In genomic region chr3:129313983-129314756, GRCh38 we compare ENCODE assay signal across 9 cellular contexts. TPM values are rescaled to one million over a fixed set of nuclear protein-coding genes. Genes with fewer than 3 reads are reported as not detected.
DNase-seq lines count a peak whose midpoint lies in the region; ATAC-seq, FAIRE-seq and TF ChIP-seq lines count a peak whose summit lies in the region.
"Had no signal": no experiment of that assay in that cellular context is flagged by ENCODE, and none has a peak within 500 bp of the region (broad histone marks: within the 10 kb centered on the region; RNA-seq: fewer than 3 reads in every experiment).

No MANE protein-coding gene starts in this region.

- intact Hi-C loops in MCF 10A (cut with micrococcal nuclease) = loop anchor here (2.0 kb wide), 2 partner anchors 35 to 261 kb away; partner anchors contain the start of gene HMCES
- intact Hi-C loops in HepG2 (cut with micrococcal nuclease; ENCODE audit: unreplicated experiment) = no loop called here

- TF ChIP-seq EP300 in HepG2 (IDR thresholded peaks at IDR 0.05; ENCODE audit: low read depth in 2 of 2, low read length in 2 of 2) = no peak
- no peak for TF ChIP-seq EP300 in HepG2 (CRISPR knock-in tag; IDR thresholded peaks at IDR 0.05; ENCODE audit: borderline replicate concordance)

- TF ChIP-seq POLR2A in HepG2 (IDR thresholded peaks at IDR 0.05; ENCODE audit: insufficient read depth in 1 of 2, low read depth in 2 of 2, low read length in 2 of 2) = peak; percentile 50 to 92; a peak in 3 of 4 replicates

- in situ Hi-C loops in HepG2 (cut with HindIII; ENCODE audit: extremely low pct_ligation_motif_present, low pct_unique_long_range_greater_than_20kb) = no loop called here

- H3K4me1 ChIP-seq in Karpas-422 (ENCODE audit: low read length) = peaks cover 62% of the 10 kb centered on the region
- H3K4me1 ChIP-seq in HepG2 (ENCODE audit: insufficient read depth, low read length) = peaks cover 39% of the 10 kb centered on the region
- H3K4me1 ChIP-seq in thoracic aorta (ENCODE audit: control insufficient read depth in 1 of 2, low read depth in 2 of 2) = peaks cover 15 to 25% of the 10 kb centered on the region in 2 donors

- H3K9ac ChIP-seq in Karpas-422 (ENCODE audit: low read length) = peak overlapping the region; percentile 94
- peak overlapping the region; percentile 88 for H3K9ac ChIP-seq in HepG2 (ENCODE audit: insufficient read depth, low read depth, low read length)

- TF ChIP-seq RAD21 in HepG2 (CRISPR knock-in tag; IDR thresholded peaks at IDR 0.05) = no peak

- H3K27ac ChIP-seq in Karpas-422 (ENCODE audit: low read length) (peak overlapping the region; percentile 94), HepG2 (ENCODE audit: extremely low read length, insufficient read depth, low read length) (peak overlapping the region; percentile 53), thoracic aorta (peak overlapping the region; percentile 88 to 94)

- no peaks in the 10 kb centered on the region for H3K27me3 Mint-ChIP-seq in MCF 10A (ENCODE audit: insufficient read depth, unreplicated experiment)

- CTCF ChIA-PET in MCF 10A (lab: Yijun Ruan, JAX) = interaction anchor here (1.5 kb wide), 1 partner anchor 118 kb away, joined by 3 read pairs; no protein-coding TSS in a partner anchor
- CTCF ChIA-PET in HepG2 (lab: Yijun Ruan, JAX; ENCODE audit: low intra/inter-chr PET ratio, low total read pairs) = no interaction called here

- peaks cover 6% of the 10 kb centered on the region for H3K36me3 Mint-ChIP-seq in MCF 10A (ENCODE audit: insufficient read depth, unreplicated experiment)

- H3K4me1 Mint-ChIP-seq in MCF 10A (ENCODE audit: insufficient read depth, unreplicated experiment) = peaks cover 16% of the 10 kb centered on the region

- H3K9me2 ChIP-seq in Karpas-422 (replicated peaks; ENCODE audit: insufficient read depth, low read length) = no peaks in the 10 kb centered on the region

- POLR2A ChIA-PET in MCF 10A (lab: Yijun Ruan, JAX) = interaction anchor here (0.6 to 5.2 kb wide), 11 partner anchors 11 to 435 kb away, joined by 3 to 56 read pairs (median 11); partner anchors contain the start of genes ACAD9, COPG1, HMCES and IFT122
- POLR2A ChIA-PET in HepG2 (lab: Yijun Ruan, JAX) = interaction anchor here (1.2 to 2.6 kb wide), 7 partner anchors 10 to 130 kb away, joined by 3 to 29 read pairs (median 6); partner anchors contain the start of genes CNBP, HMCES, IFT122 and MBD4

- FAIRE-seq in HepG2 (lab: Jason Lieb, UNC) = peak; percentile 90
- FAIRE-seq: TTC549 had no signal

- peak overlapping the region; percentile 90 for H3K4me3 ChIP-seq in Karpas-422 (ENCODE audit: low read length)
- H3K4me3 ChIP-seq in HepG2 (replicated peaks in 1 of 3; ENCODE audit: insufficient read depth in 1 of 3, low read depth in 2 of 3, low read length in 3 of 3) = peak overlapping the region; percentile 92 to 98 (median 95)
- H3K4me3 ChIP-seq in thoracic aorta = peak overlapping the region; percentile 96

- peaks cover 40% of the 10 kb centered on the region for H3K79me2 ChIP-seq in Karpas-422 (ENCODE audit: low read length)
- H3K79me2 ChIP-seq in HepG2 (ENCODE audit: insufficient read depth, low read length) = peaks cover 5% of the 10 kb centered on the region

- peak overlapping the region; percentile 87 for H3K27ac Mint-ChIP-seq in MCF 10A (ENCODE audit: low read depth, unreplicated experiment)

- no peak overlapping the region for H2AFZ ChIP-seq in Karpas-422 (ENCODE audit: low read length)
- H2AFZ ChIP-seq in HepG2 (ENCODE audit: low read length) = no peak overlapping the region

- peaks cover 4% of the 10 kb centered on the region; the same call in 1 of the 2 replicates for H3K36me3 ChIP-seq in Karpas-422 (ENCODE audit: insufficient read depth, low read length)
- H3K36me3 ChIP-seq in HepG2 (replicated peaks in 1 of 2; ENCODE audit: control insufficient read depth in 1 of 2, insufficient read depth in 2 of 2, low read length in 2 of 2) = no peaks in the 10 kb centered on the region
- H3K36me3 ChIP-seq in thoracic aorta = no peaks in the 10 kb centered on the region

- H3K4me3 Mint-ChIP-seq in MCF 10A (ENCODE audit: unreplicated experiment) = peak overlapping the region; percentile 81

- H3K9me3 ChIP-seq in Karpas-422 (ENCODE audit: low read length) = no peaks in the 10 kb centered on the region
- H3K9me3 ChIP-seq in HepG2 (ENCODE audit: low read length) = no peaks in the 10 kb centered on the region
- H3K9me3 ChIP-seq in thoracic aorta = no peaks in the 10 kb centered on the region

- 1% methylated on average over 17 of the region's 17 CpGs for WGBS in HepG2 (ENCODE audit: low lambda C conversion rate)

- H3K9me3 Mint-ChIP-seq in MCF 10A (ENCODE audit: unreplicated experiment) = no peaks in the 10 kb centered on the region

- H4K20me1 ChIP-seq in Karpas-422 (ENCODE audit: insufficient read depth, low read depth, low read length) = no peaks in the 10 kb centered on the region
- H4K20me1 ChIP-seq in HepG2 (ENCODE audit: insufficient read depth, low read length) = peaks cover 8% of the 10 kb centered on the region; the same call in 1 of the 2 replicates

- TF ChIP-seq CTCF in MCF 10A (IDR thresholded peaks at IDR 0.05; ENCODE audit: unreplicated experiment) (no peak), HepG2 (CRISPR knock-in tag; IDR thresholded peaks at IDR 0.05) (no peak), thoracic aorta (IDR thresholded peaks at IDR 0.05) (no peak)

- BruUV-seq in MCF 10A (replicated peaks; lab: Mats Ljungman, UMichigan) (no TSS peak), HepG2 (replicated peaks; lab: Mats Ljungman, UMichigan) (no TSS peak)

- peak overlapping the region; percentile 94 for H3K4me2 ChIP-seq in Karpas-422 (ENCODE audit: low read depth, low read length, poor library complexity, severe bottlenecking)
- H3K4me2 ChIP-seq in HepG2 (ENCODE audit: low read depth, low read length) = peak overlapping the region; percentile 93

- no peaks in the 10 kb centered on the region for H3K27me3 ChIP-seq in Karpas-422 (ENCODE audit: low read length)
- no peaks in the 10 kb centered on the region; a peak in 1 of 5 replicates for H3K27me3 ChIP-seq in HepG2 (ENCODE audit: control insufficient read depth in 1 of 2, insufficient read depth in 2 of 2, low read length in 2 of 2)
- no peaks in the 10 kb centered on the region for H3K27me3 ChIP-seq in thoracic aorta (replicated peaks; ENCODE audit: insufficient read depth)

- ATAC-seq in HepG2 (peak; percentile 44), thoracic aorta (ENCODE audit: insufficient number of reproducible peaks, low FRiP score, low read depth) (no peak), GM18498 (IDR thresholded peaks at IDR 0.05; ENCODE audit: unreplicated experiment) (no peak), GM18909 (IDR thresholded peaks at IDR 0.05; ENCODE audit: poor library complexity, unreplicated experiment) (no peak), HG03045 (IDR thresholded peaks at IDR 0.05; ENCODE audit: unreplicated experiment) (no peak)

- DNase-seq in DMS114 treated with DMSO at 0.1 percent for 48 hours (lab: John Stamatoyannopoulos, UW; ENCODE audit: unreplicated experiment) (peak; percentile 16), Karpas-422 (peak; percentile 49), MCF 10A (ENCODE audit: unreplicated experiment) (peak; percentile 7), HepG2 (ENCODE audit: low spot score) (peak; percentile 85), thoracic aorta (ENCODE audit: low spot score) (no peak)

TF ChIP-seq in HepG2, 621 proteins besides CTCF, POLR2A, EP300 and RAD21 (continues in another document):
- TF ChIP-seq SALL2 (CRISPR knock-in tag; IDR thresholded peaks at IDR 0.05) = no peak
- TF ChIP-seq, protein P1, sequence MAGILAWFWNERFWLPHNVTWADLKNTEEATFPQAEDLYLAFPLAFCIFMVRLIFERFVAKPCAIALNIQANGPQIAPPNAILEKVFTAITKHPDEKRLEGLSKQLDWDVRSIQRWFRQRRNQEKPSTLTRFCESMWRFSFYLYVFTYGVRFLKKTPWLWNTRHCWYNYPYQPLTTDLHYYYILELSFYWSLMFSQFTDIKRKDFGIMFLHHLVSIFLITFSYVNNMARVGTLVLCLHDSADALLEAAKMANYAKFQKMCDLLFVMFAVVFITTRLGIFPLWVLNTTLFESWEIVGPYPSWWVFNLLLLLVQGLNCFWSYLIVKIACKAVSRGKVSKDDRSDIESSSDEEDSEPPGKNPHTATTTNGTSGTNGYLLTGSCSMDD (CRISPR knock-in tag; IDR thresholded peaks at IDR 0.05) = no peak
- TF ChIP-seq KLF11 (CRISPR knock-in tag; IDR thresholded peaks at IDR 0.05) = no peak
- TF ChIP-seq ZNF501 (CRISPR knock-in tag; IDR thresholded peaks at IDR 0.05) = no peak
- no peak for TF ChIP-seq MAFK (conservative IDR thresholded peaks at IDR 0.05 in 1 of 2, IDR thresholded peaks at IDR 0.05 in 1 of 2; ENCODE audit: low read length in 2 of 2)
- TF ChIP-seq MIER2 (CRISPR knock-in tag; IDR thresholded peaks at IDR 0.05) = no peak
- TF ChIP-seq MEIS1 (CRISPR knock-in tag; IDR thresholded peaks at IDR 0.05; ENCODE audit: borderline replicate concordance) = no peak
- no peak for TF ChIP-seq JARID2 (CRISPR knock-in tag; IDR thresholded peaks at IDR 0.05; ENCODE audit: insufficient replicate concordance)

RNA-seq across cellular contexts. Expression of gene HMCES, which starts 35.5 kb away (rescaled TPM):
- 169 and 275 TPM in 2 replicates for total RNA-seq in Karpas-422 (2014; rRNA removed; shearing (Covaris generic); ENCODE audit: low replicate concordance)
- total RNA-seq in MCF 10A (2022) (29.4 and 42.8 TPM in 2 replicates), HepG2 (2016; rRNA removed; fragmentation: Illumina TruSeq; extraction: Trizol) (37.5 and 52.4 TPM in 2 replicates), thoracic aorta (10 to 100 TPM; 12.0 to 23.9 TPM)
- 5.9 and 6.0 TPM in 2 replicates for total RNA-seq in HepG2 (2016; cell fraction: cytosol; rRNA removed; fragmentation: Illumina TruSeq; extraction: Trizol; ENCODE audit: low read depth)
- total RNA-seq in HepG2 (2016; cell fraction: insoluble cytoplasmic fraction; rRNA removed; fragmentation: Illumina TruSeq; extraction: Trizol) = 39.9 and 50.0 TPM in 2 replicates
- total RNA-seq in HepG2 (2016; cell fraction: membrane; rRNA removed; fragmentation: Illumina TruSeq; extraction: Trizol) = 15.6 and 17.9 TPM in 2 replicates
- total RNA-seq in HepG2 (2016; cell fraction: nucleus; rRNA removed; fragmentation: Illumina TruSeq; extraction: Trizol) = 19.5 and 22.8 TPM in 2 replicates
- polyA plus RNA-seq in HepG2 (2011; rRNA removed) = 16.1 and 20.1 TPM in 2 replicates
- 12.5 and 16.0 TPM in 2 replicates for polyA plus RNA-seq in HepG2 (2011; cell fraction: cytosol; rRNA removed)
- polyA plus RNA-seq in HepG2 (2011; cell fraction: nucleus; rRNA removed) = 7.8 and 11.5 TPM in 2 replicates
- 23.1 and 26.3 TPM in 2 replicates for polyA plus RNA-seq in HepG2 (2012)
- polyA plus RNA-seq in HepG2 (2016; cell fraction: cytosol; fragmentation: Illumina TruSeq; extraction: Trizol; ENCODE audit: low read depth) = 10.2 and 11.1 TPM in 2 replicates
- polyA plus RNA-seq in HepG2 (2016; cell fraction: insoluble cytoplasmic fraction; fragmentation: Illumina TruSeq; extraction: Trizol; ENCODE audit: low read depth) = 61.1 and 65.6 TPM in 2 replicates
- 16.9 and 18.1 TPM in 2 replicates for polyA plus RNA-seq in HepG2 (2016; cell fraction: membrane; fragmentation: Illumina TruSeq; extraction: Trizol; ENCODE audit: low read depth)
- polyA plus RNA-seq in HepG2 (2016; cell fraction: nucleus; fragmentation: Illumina TruSeq; extraction: Trizol; ENCODE audit: insufficient read depth, low read depth) = 34.4 and 36.9 TPM in 2 replicates
- 9.7 and 17.6 TPM in 2 replicates for polyA minus RNA-seq in HepG2 (2011; rRNA and poly(A)+ RNA removed; ENCODE audit: low replicate concordance)
- 12.7 and 20.2 TPM in 2 replicates for polyA minus RNA-seq in HepG2 (2011; cell fraction: cytosol; rRNA and poly(A)+ RNA removed)
- polyA minus RNA-seq in HepG2 (2011; cell fraction: nucleus; rRNA and poly(A)+ RNA removed) = 7.2 and 8.7 TPM in 2 replicates
